In genomic region chr12:116236148-116236731, GRCh38 we compare ENCODE assay signal across 8 cellular contexts. TPM values are rescaled to one million over a fixed set of nuclear protein-coding genes. Genes with fewer than 3 reads are reported as not detected.
DNase-seq lines count a peak whose midpoint lies in the region; ATAC-seq and TF ChIP-seq lines count a peak whose summit lies in the region.

No MANE protein-coding gene starts in this region.

- H3K9me3 ChIP-seq in SJCRH30 (replicated peaks), result no peaks in the 10 kb centered on the region
- no peaks in the 10 kb centered on the region for H3K9me3 ChIP-seq in hepatocyte (ENCODE audit: low read depth)

- peaks cover 8% of the 10 kb centered on the region; the same call in 1 of the 2 replicates for H3K4me1 ChIP-seq in SJCRH30
- H3K4me1 ChIP-seq in hepatocyte (ENCODE audit: insufficient read depth), result peaks cover 19% of the 10 kb centered on the region

- 21% methylated on average over 3 of the region's 3 CpGs for WGBS in hepatocyte (ENCODE audit: low lambda C conversion rate, missing lambda C conversion rate)

- peak; percentile 71 for TF ChIP-seq CTCF in hepatocyte (IDR thresholded peaks at IDR 0.05; ENCODE audit: poor library complexity)

- H3K36me3 ChIP-seq in SJCRH30 (peaks cover 3% of the 10 kb centered on the region; the same call in 1 of the 2 replicates), hepatocyte (replicated peaks; ENCODE audit: insufficient read depth, low read depth) (no peaks in the 10 kb centered on the region)

- H3K4me3 ChIP-seq in SJCRH30 (no peak overlapping the region), hepatocyte (no peak overlapping the region)

- H3K4me2 ChIP-seq in hepatocyte, result no peak overlapping the region

- DNase-seq in EL, result peak; percentile 61
- DNase-seq in Kasumi-1 (lab: John Stamatoyannopoulos, UW), result peak; percentile 17 to 52
- peak; percentile 43 to 71 for DNase-seq in SJCRH30
- peak; percentile 58 for DNase-seq in amniotic epithelial cell (ENCODE audit: low read depth)
- peak; percentile 60 for DNase-seq in hepatocyte (ENCODE audit: low spot score)
- DNase-seq in stimulated activated CD4-positive, alpha-beta T cell treated with anti-CD3 and anti-CD28 coated beads, Interleukin-15, amount 100 ng/mL, for 24 hours, result peak; percentile 41
- no peak for DNase-seq in HEK293T (ENCODE audit: extremely low spot score)

- H3K9me2 ChIP-seq in hepatocyte (replicated peaks; ENCODE audit: insufficient read depth), result no peaks in the 10 kb centered on the region

- CTCF ChIA-PET in HEK293T (lab: Yijun Ruan, JAX), result interaction anchor here (0.8 to 0.9 kb wide), 2 partner anchors 22 to 99 kb away, joined by 3 read pairs; no protein-coding TSS in a partner anchor

- H3K27me3 ChIP-seq in SJCRH30 (no peaks in the 10 kb centered on the region), hepatocyte (no peaks in the 10 kb centered on the region)

- peaks cover 98% of the 10 kb centered on the region for H3K79me2 ChIP-seq in hepatocyte

- H4K20me1 ChIP-seq in hepatocyte (ENCODE audit: insufficient read depth, poor library complexity, severe bottlenecking), result peaks cover 79% of the 10 kb centered on the region

- POLR2A ChIA-PET in HEK293T (lab: Yijun Ruan, JAX), result no interaction called here

- ATAC-seq in GM19452 (IDR thresholded peaks at IDR 0.05; ENCODE audit: unreplicated experiment), result no peak

- H2AFZ ChIP-seq in hepatocyte, result no peak overlapping the region

- H3K27ac ChIP-seq in SJCRH30, result no peak overlapping the region
- H3K27ac ChIP-seq in hepatocyte, result no peak overlapping the region

TF ChIP-seq in HEK293T, 16 proteins besides CTCF, POLR2A, EP300 and RAD21:
- TF ChIP-seq SUZ12 (IDR thresholded peaks at IDR 0.05) (no peak), ZNF384 (IDR thresholded peaks at IDR 0.05) (no peak), HDGF (IDR thresholded peaks at IDR 0.05; ENCODE audit: borderline replicate concordance) (no peak), TARDBP (IDR thresholded peaks at IDR 0.05) (no peak), FOXA1 (IDR thresholded peaks at IDR 0.05) (no peak), BHLHE40 (IDR thresholded peaks at IDR 0.05; ENCODE audit: borderline replicate concordance) (no peak), PKNOX1 (IDR thresholded peaks at IDR 0.05) (no peak), ARNT (IDR thresholded peaks at IDR 0.05) (no peak), LEF1 (IDR thresholded peaks at IDR 0.05; ENCODE audit: borderline replicate concordance) (no peak), FOXM1 (IDR thresholded peaks at IDR 0.05; ENCODE audit: borderline replicate concordance) (no peak), NFRKB (IDR thresholded peaks at IDR 0.05) (no peak), FOXK2 (IDR thresholded peaks at IDR 0.05) (no peak), ELF4 (IDR thresholded peaks at IDR 0.05) (no peak), SP1 (IDR thresholded peaks at IDR 0.05) (no peak), L3MBTL2 (conservative IDR thresholded peaks at IDR 0.05) (no peak), CTBP1 (IDR thresholded peaks at IDR 0.05; ENCODE audit: borderline replicate concordance) (no peak)

RNA-seq across cellular contexts. Expression of gene MED13L, which starts 41.3 kb away (rescaled TPM):
- total RNA-seq in SJCRH30 (2014; rRNA removed; shearing (Covaris generic)), result 49.1 and 62.0 TPM in 2 replicates
- total RNA-seq in hepatocyte, result 122 and 135 TPM in 2 replicates
- polyA plus RNA-seq in hepatocyte, result 23.7 and 23.9 TPM in 2 replicates
